ENCODE assay signal across 19 cellular contexts in the genomic region with DNA sequence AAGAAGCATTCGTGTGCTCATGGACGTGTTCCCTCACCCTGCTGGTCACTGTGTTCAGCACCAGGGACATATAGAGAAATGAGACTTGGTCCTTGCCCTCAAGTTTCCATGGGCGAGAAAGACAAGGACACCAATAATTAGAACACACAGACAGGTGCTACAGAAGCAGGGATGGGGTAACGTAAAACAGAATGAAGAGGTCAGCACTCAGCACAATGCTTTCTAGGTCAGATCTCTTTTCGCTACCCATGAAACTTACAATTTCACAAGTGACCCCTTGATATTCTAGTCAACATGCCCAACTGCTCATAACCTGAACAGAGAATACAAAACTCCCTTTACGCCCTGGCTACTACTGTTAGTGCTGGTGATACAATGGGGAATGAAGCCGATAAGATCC.
"Had no signal": no experiment of that assay in that cellular context is flagged by ENCODE, and none has a peak within 500 bp of the region (broad histone marks: within the 10 kb centered on the region; RNA-seq: fewer than 3 reads in every experiment).

No MANE protein-coding gene starts in this region.

- H3K27me3 ChIP-seq: MG63 had no signal

- H3K9me3 ChIP-seq: MG63 had no signal

- H3K27ac ChIP-seq: RWPE1 had no signal

- H3K36me3 ChIP-seq: MG63 had no signal

- ATAC-seq: Panc1, PC-3 had no signal

- DNase-seq: Karpas-422, KG1, MG63, NCI-H1092, NCI-H1105 treated with DMSO at 0.1 percent for 48 hours, NCI-H1417 treated with DMSO at 0.1 percent for 48 hours, NCI-H146, NCI-H1694 treated with DMSO at 0.1 percent for 48 hours, NCI-H1930, NCI-H2081, NCI-H2107, NCI-H2227 treated with DMSO at 0.1 percent for 48 hours, NCI-H524, NCI-H69, NCI-H774, PC-3, SHP77 had no signal

- H3K4me3 ChIP-seq: MG63 had no signal
